Comparison of ENCODE assay signal across 8 cellular contexts in the genomic region with DNA sequence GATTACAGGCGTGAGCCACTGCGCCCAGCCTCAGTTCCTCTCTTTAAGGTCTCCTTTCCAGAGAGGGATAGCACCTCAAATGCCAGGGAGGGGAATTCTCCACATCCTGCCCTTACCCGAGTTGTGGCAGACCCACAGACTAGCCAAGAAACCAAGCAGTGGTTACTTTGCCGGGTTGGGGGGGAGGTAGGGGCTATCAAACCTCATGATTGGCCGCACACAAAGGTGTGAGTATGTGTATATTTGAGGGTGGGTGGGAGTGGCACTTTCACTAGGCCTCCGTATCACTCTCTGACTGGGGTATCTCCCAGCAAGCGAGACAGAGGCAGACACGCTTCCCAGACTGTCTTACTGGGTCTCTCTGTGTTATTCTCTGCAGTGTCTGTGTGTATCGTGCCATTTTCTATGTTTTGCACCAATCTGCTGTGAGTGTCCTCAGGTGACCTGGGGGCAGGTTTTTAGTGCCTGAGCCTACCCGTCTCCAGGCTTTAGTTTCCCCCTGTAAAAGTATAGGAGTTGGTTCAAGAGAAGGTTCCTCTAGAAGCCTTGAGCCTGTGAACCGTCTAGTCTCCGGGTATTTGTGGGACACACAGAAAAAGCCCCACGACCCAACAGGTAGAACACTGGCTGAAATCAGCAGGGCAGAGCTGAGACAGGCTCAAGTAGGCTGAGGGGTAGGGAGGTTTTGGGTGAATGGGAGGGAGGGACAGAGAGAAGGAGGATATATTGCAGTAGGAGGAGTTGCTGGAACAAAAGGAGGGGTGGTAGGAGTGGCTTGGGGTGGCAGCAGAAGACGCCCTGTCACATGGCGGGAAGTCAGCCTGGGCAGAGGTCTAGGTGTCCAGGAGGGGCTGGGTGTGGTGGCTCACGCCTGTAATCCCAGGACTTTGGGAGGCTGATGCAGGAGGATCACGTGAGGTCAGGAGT. TPM values are rescaled to one million over a fixed set of nuclear protein-coding genes. Genes with fewer than 3 reads are reported as not detected.
DNase-seq lines count a peak whose midpoint lies in the region; ATAC-seq lines count a peak whose summit lies in the region.

No MANE protein-coding gene starts in this region.

- H3K27me3 ChIP-seq in rectal smooth muscle tissue (ENCODE audit: control insufficient read depth, insufficient read depth, low read length) = no peaks in the 10 kb centered on the region

- H3K4me3 ChIP-seq in rectal smooth muscle tissue (ENCODE audit: low read length) = peak overlapping the region; percentile 47

- H3K9ac ChIP-seq in rectal smooth muscle tissue (ENCODE audit: low read length) = no peak overlapping the region

- peak; percentile 39 for DNase-seq in NCI-H82 (lab: John Stamatoyannopoulos, UW)
- DNase-seq in NCI-H82 treated with DMSO at 0.1 percent for 48 hours (lab: John Stamatoyannopoulos, UW; ENCODE audit: unreplicated experiment) = no peak
- DNase-seq in SW480 (ENCODE audit: low spot score) = peak; percentile 73
- DNase-seq in DMS53 treated with DMSO at 0.1 percent for 48 hours (lab: John Stamatoyannopoulos, UW; ENCODE audit: unreplicated experiment) = no peak
- no peak for DNase-seq in COR-L47 (lab: John Stamatoyannopoulos, UW)

- ATAC-seq in esophagus mucosa (peak; percentile 58), HG02981 (IDR thresholded peaks at IDR 0.05; ENCODE audit: unreplicated experiment) (no peak)

- H3K4me1 ChIP-seq in rectal smooth muscle tissue (ENCODE audit: control insufficient read depth, insufficient read depth, low read length) = peaks cover 85% of the 10 kb centered on the region

- H3K36me3 ChIP-seq in rectal smooth muscle tissue (ENCODE audit: control insufficient read depth, insufficient read depth, low read length) = no peaks in the 10 kb centered on the region

- peak overlapping the region; percentile 98 for H3K27ac ChIP-seq in rectal smooth muscle tissue (ENCODE audit: low read depth, low read length)

RNA-seq across cellular contexts. Expression of gene LMNA, which starts 10.3 kb away (rescaled TPM):
- 315 TPM for total RNA-seq in esophagus mucosa

RNA-seq across cellular contexts. Expression of gene SEMA4A, which starts 28.6 kb away (rescaled TPM):
- 34.6 TPM for total RNA-seq in esophagus mucosa

RNA-seq across cellular contexts. Expression of gene MEX3A, which starts 42.6 kb away (rescaled TPM):
- 1.7 TPM for total RNA-seq in esophagus mucosa

Comparison
In these comparisons a context has a peak if more than half of its experiments do, and no peak if none do; other contexts are left out.
1. DNase-seq: peak in NCI-H82 (single experiment) and SW480 (single experiment); none in NCI-H82 treated with DMSO at 0.1 percent for 48 hours (single experiment), DMS53 treated with DMSO at 0.1 percent for 48 hours (single experiment) and COR-L47 (single experiment).